ENCODE assay signal across 17 cellular contexts in genomic region chr1:4482526-4482925, GRCh38.
DNase-seq lines count a peak whose midpoint lies in the region; ATAC-seq and TF ChIP-seq lines count a peak whose summit lies in the region.
"Had no signal": no experiment of that assay in that cellular context is flagged by ENCODE, and none has a peak within 500 bp of the region (broad histone marks: within the 10 kb centered on the region; RNA-seq: fewer than 3 reads in every experiment).

No MANE protein-coding gene starts in this region.

- H2AFZ ChIP-seq in Karpas-422 (ENCODE audit: low read length) = no peak overlapping the region
- H2AFZ ChIP-seq: GM23338 had no signal

- H3K9me2 ChIP-seq in Karpas-422 (replicated peaks; ENCODE audit: insufficient read depth, low read length) = no peaks in the 10 kb centered on the region

- no peaks in the 10 kb centered on the region for H3K27me3 ChIP-seq in Karpas-422 (ENCODE audit: low read length)
- H3K27me3 ChIP-seq: BE2C had no signal

- no peak overlapping the region for H3K9ac ChIP-seq in Karpas-422 (ENCODE audit: low read length)

- intact Hi-C loops in sciatic nerve (cut with DNase I) = no loop called here

- H3K36me3 Mint-ChIP-seq in brain (no peaks in the 10 kb centered on the region), nephron (ENCODE audit: low read depth) (no peaks in the 10 kb centered on the region)
- H3K36me3 Mint-ChIP-seq: CD8-positive, alpha-beta T cell had no signal

- H3K36me3 ChIP-seq in Karpas-422 (ENCODE audit: insufficient read depth, low read length) = no peaks in the 10 kb centered on the region
- H3K36me3 ChIP-seq: BE2C had no signal

- no peaks in the 10 kb centered on the region for H3K9me3 ChIP-seq in Karpas-422 (ENCODE audit: low read length)
- H3K9me3 ChIP-seq: BE2C had no signal

- peak; percentile 27 for DNase-seq in sciatic nerve (ENCODE audit: low spot score)
- no peak for DNase-seq in NCI-H1105 treated with DMSO at 0.1 percent for 48 hours (lab: John Stamatoyannopoulos, UW)
- no peak for DNase-seq in Karpas-422
- DNase-seq: ACHN; BE2C; Calu3; CD8-positive, alpha-beta T cell; HCEC 1CT; IMR-90 had no signal

- no peaks in the 10 kb centered on the region for H4K20me1 ChIP-seq in Karpas-422 (ENCODE audit: insufficient read depth, low read depth, low read length)

- TF ChIP-seq CTCF in brain (conservative IDR thresholded peaks at IDR 0.05) (no peak), nephron (IDR thresholded peaks at IDR 0.05; ENCODE audit: unreplicated experiment in 3 of 3) (no peak)

- H3K4me3 ChIP-seq in Karpas-422 (ENCODE audit: low read length) = no peak overlapping the region
- H3K4me3 ChIP-seq: GM12878, GM23338, K562 had no signal

- H3K4me1 ChIP-seq in Karpas-422 (ENCODE audit: low read length) = no peaks in the 10 kb centered on the region
- H3K4me1 ChIP-seq: BE2C had no signal

- ATAC-seq in sciatic nerve (no peak), GM21360 (IDR thresholded peaks at IDR 0.05; ENCODE audit: unreplicated experiment) (no peak), GM18517 (IDR thresholded peaks at IDR 0.05; ENCODE audit: unreplicated experiment) (no peak)
- ATAC-seq: CD8-positive, alpha-beta T cell; GM12878; GM23338 had no signal

- H3K4me2 ChIP-seq in Karpas-422 (ENCODE audit: low read depth, low read length, poor library complexity, severe bottlenecking) = no peak overlapping the region
- H3K4me2 ChIP-seq: GM23338 had no signal

- H3K27ac Mint-ChIP-seq in brain (peak overlapping the region in 3 of 5 experiments; percentile 74 to 90 (median 76)), nephron (peak overlapping the region in 2 of 3 experiments; percentile 87 to 89)
- H3K27ac Mint-ChIP-seq: CD8-positive, alpha-beta T cell; GM23338 had no signal

- no peaks in the 10 kb centered on the region for H3K79me2 ChIP-seq in Karpas-422 (ENCODE audit: low read length)

- H3K9me3 Mint-ChIP-seq in brain = peaks cover 0 to 69% (median 8%) of the 10 kb centered on the region in 5 experiments
- peaks cover 2% of the 10 kb centered on the region for H3K9me3 Mint-ChIP-seq in nephron

- H3K4me1 Mint-ChIP-seq in brain (peaks cover 38% of the 10 kb centered on the region), nephron (peaks cover 15% of the 10 kb centered on the region)
- H3K4me1 Mint-ChIP-seq: GM23338 had no signal

- H3K27ac ChIP-seq in Karpas-422 (ENCODE audit: low read length) = no peak overlapping the region
- H3K27ac ChIP-seq: HL-60 had no signal

- H3K27me3 Mint-ChIP-seq in brain = peaks cover 14% of the 10 kb centered on the region
- H3K27me3 Mint-ChIP-seq in nephron (ENCODE audit: low read depth) = peaks cover 13% of the 10 kb centered on the region

- no peak overlapping the region for H3K4me3 Mint-ChIP-seq in brain
- H3K4me3 Mint-ChIP-seq in nephron = no peak overlapping the region
- H3K4me3 Mint-ChIP-seq: CD8-positive, alpha-beta T cell; GM23338 had no signal
